12 cellular contexts compared by ENCODE assay signal in genomic region chr3:14266361-14266760, GRCh38.
DNase-seq lines count a peak whose midpoint lies in the region; TF ChIP-seq lines count a peak whose summit lies in the region.
"Had no signal": no experiment of that assay in that cellular context is flagged by ENCODE, and none has a peak within 500 bp of the region (broad histone marks: within the 10 kb centered on the region; RNA-seq: fewer than 3 reads in every experiment).

No MANE protein-coding gene starts in this region.

- no peak for TF ChIP-seq CTCF in HFF-Myc (IDR thresholded peaks at IDR 0.05; ENCODE audit: low read depth, low read length, missing control alignments)
- TF ChIP-seq CTCF in cardiac fibroblast (IDR thresholded peaks at IDR 0.05; ENCODE audit: low read depth, low read length) = no peak

- peak; percentile 68 for DNase-seq in HFF-Myc (ENCODE audit: extremely low read depth, low read depth)
- peak; percentile 70 to 87 for DNase-seq in cardiac fibroblast (ENCODE audit: low read depth in 2 of 2)
- peak; percentile 71 for DNase-seq in islet precursor cell
- peak; percentile 63 for DNase-seq in superior temporal gyrus (ENCODE audit: extremely low spot score)
- no peak for DNase-seq in RPMI8226
- no peak for DNase-seq in SHP77 (lab: John Stamatoyannopoulos, UW)
- no peak for DNase-seq in NAMALWA (ENCODE audit: low spot score)
- DNase-seq: activated CD4-positive, alpha-beta T cell treated with anti-CD3 and anti-CD28 coated beads, Interleukin-2, amount 50 U/mL, for 48 hours; activated naive CD4-positive, alpha-beta T cell; effector CD4-positive, alpha-beta T cell; naive B cell; NCI-H1048 had no signal

- no peak overlapping the region for H3K4me3 ChIP-seq in HFF-Myc (replicated peaks; ENCODE audit: low read depth, low read length)
- H3K4me3 ChIP-seq in cardiac fibroblast (replicated peaks in 1 of 2; ENCODE audit: low read depth in 2 of 2, low read length in 2 of 2) = no peak overlapping the region

Comparison
In these comparisons a context has a peak if more than half of its experiments do, and no peak if none do; other contexts are left out.
1. DNase-seq: peak in HFF-Myc (single experiment), cardiac fibroblast (2 of 2), islet precursor cell (single experiment) and superior temporal gyrus (single experiment); none in RPMI8226 (single experiment), SHP77 (0 of 2) and NAMALWA (single experiment).